9 cellular contexts compared by ENCODE assay signal in genomic region chr13:57843555-57843954, GRCh38.
"Had no signal": no experiment of that assay in that cellular context is flagged by ENCODE, and none has a peak within 500 bp of the region (broad histone marks: within the 10 kb centered on the region; RNA-seq: fewer than 3 reads in every experiment).

No MANE protein-coding gene starts in this region.

- H3K4me3 Mint-ChIP-seq: HFFc6, IgD-negative memory B cell had no signal

- H3K9me3 ChIP-seq: HAP-1 had no signal

- H3K9ac ChIP-seq: GM23248 had no signal

- DNase-seq: GM23248, GOT3, H7, HFFc6 had no signal

- H3K27me3 Mint-ChIP-seq: IgD-negative memory B cell had no signal

- H2AFZ ChIP-seq: GM23248 had no signal

- H3K36me3 Mint-ChIP-seq: IgD-negative memory B cell had no signal

- H3K27ac ChIP-seq: GM23248, HL-60 had no signal

- H3K4me1 Mint-ChIP-seq: IgD-negative memory B cell had no signal

- H3K4me1 ChIP-seq: HAP-1 had no signal

- H3K4me3 ChIP-seq: GM23248, HAP-1 had no signal

- H3K27ac Mint-ChIP-seq: HFFc6, IgD-negative memory B cell had no signal

- ATAC-seq: HCT116, HepG2 had no signal

- H3K36me3 ChIP-seq: HAP-1 had no signal
